ENCODE assay signal across 31 cellular contexts in the genomic region with DNA sequence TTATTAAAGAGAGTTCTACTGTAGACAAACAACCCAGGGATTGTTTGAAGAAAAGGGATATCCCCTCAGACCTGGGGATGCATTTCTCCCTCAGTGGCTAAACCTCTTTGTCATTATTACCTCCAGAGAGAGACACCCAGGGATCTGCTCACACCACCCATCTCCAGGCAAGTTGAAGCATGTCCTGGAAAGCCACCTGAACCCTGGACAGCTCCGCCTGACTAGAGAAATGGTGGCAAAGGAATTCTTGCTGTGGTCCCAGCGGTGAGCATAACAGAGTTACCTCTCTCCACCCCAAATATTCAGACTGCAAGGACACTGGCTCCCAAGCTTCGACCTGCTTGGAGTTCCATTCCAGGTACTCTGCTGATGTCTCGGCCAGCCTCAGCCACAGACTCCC.
"Had no signal": no experiment of that assay in that cellular context is flagged by ENCODE, and none has a peak within 500 bp of the region (broad histone marks: within the 10 kb centered on the region; RNA-seq: fewer than 3 reads in every experiment).

No MANE protein-coding gene starts in this region.

- H3K4me1 ChIP-seq: foreskin keratinocyte had no signal

- H3K27me3 ChIP-seq: adrenal gland, body of pancreas, esophagus muscularis mucosa, gastrocnemius medialis, heart left ventricle had no signal

- DNase-seq: activated CD4-positive, alpha-beta memory T cell treated with anti-CD3 and anti-CD28 coated beads for 36 hours; activated CD4-positive, alpha-beta T cell treated with anti-CD3 and anti-CD28 coated beads for 36 hours; activated CD4-positive, alpha-beta T cell treated with anti-CD3 and anti-CD28 coated beads, Interleukin-2, amount 10 ng/mL, durations not matched to agents 24 days and 14 days; activated CD4-positive, CD25-positive, alpha-beta regulatory T cell; activated CD4-positive, CD25-positive, alpha-beta regulatory T cell treated with anti-CD3 and anti-CD28 coated beads, Interleukin-2, amount 50 U/mL, for 72 hours; activated CD8-positive, alpha-beta memory T cell treated with anti-CD3 and anti-CD28 coated beads, Interleukin-2, amount 10 ng/mL, durations not matched to agents 7 days and 5 days; activated CD8-positive, alpha-beta memory T cell treated with anti-CD3 and anti-CD28 coated beads, Interleukin-2, amount 50 U/mL, for 4 hours; activated CD8-positive, alpha-beta T cell treated with anti-CD3 and anti-CD28 coated beads, Interleukin-2, amount 10 ng/mL, durations not matched to agents 7 days and 5 days; activated effector memory CD4-positive, alpha-beta T cell treated with anti-CD3 and anti-CD28 coated beads, Interleukin-2, amount 50 U/mL, for 16 hours; activated naive CD4-positive, alpha-beta T cell treated with anti-CD3 and anti-CD28 coated beads for 36 hours; activated naive CD8-positive, alpha-beta T cell treated with anti-CD3 and anti-CD28 coated beads for 36 hours; activated naive CD8-positive, alpha-beta T cell treated with anti-CD3 and anti-CD28 coated beads, Interleukin-2, amount 50 U/mL, for 24 hours; activated T-cell treated with anti-CD3 and anti-CD28 coated beads, Interleukin-2, amount 50 U/mL, for 1 hour; activated T-cell treated with anti-CD3 and anti-CD28 coated beads, Interleukin-2, amount 50 U/mL, for 48 hours; adrenal gland; amygdala; aorta; body of pancreas; cortex of kidney; dermis blood vessel endothelial cell; effector CD4-positive, alpha-beta T cell; effector memory CD8-positive, alpha-beta T cell; erythroblast; foreskin keratinocyte; gastrocnemius medialis; glutamatergic neuron; heart left ventricle; T1000; WERI-Rb-1 had no signal

- ATAC-seq: activated CD4-positive, alpha-beta T cell treated with anti-CD3 and anti-CD28 coated beads for 36 hours; activated CD8-positive, alpha-beta memory T cell treated with anti-CD3 and anti-CD28 coated beads, Interleukin-2, amount 10 ng/mL, durations not matched to agents 7 days and 5 days; activated CD8-positive, alpha-beta T cell treated with anti-CD3 and anti-CD28 coated beads, Interleukin-2, amount 10 ng/mL, durations not matched to agents 7 days and 5 days; activated naive CD8-positive, alpha-beta T cell treated with anti-CD3 and anti-CD28 coated beads, Interleukin-2, amount 50 U/mL, for 24 hours; body of pancreas; effector memory CD8-positive, alpha-beta T cell; foreskin keratinocyte; gastrocnemius medialis; heart left ventricle had no signal

- H3K27ac ChIP-seq: body of pancreas, esophagus muscularis mucosa, foreskin keratinocyte, gastrocnemius medialis, heart left ventricle, WERI-Rb-1 had no signal

- H3K36me3 ChIP-seq: adrenal gland, esophagus muscularis mucosa, gastrocnemius medialis, heart left ventricle, WERI-Rb-1 had no signal

- H3K9me3 ChIP-seq: adrenal gland, body of pancreas, esophagus muscularis mucosa, gastrocnemius medialis, heart left ventricle had no signal

- FAIRE-seq: colon had no signal

- H3K4me3 ChIP-seq: adrenal gland, body of pancreas, esophagus muscularis mucosa, gastrocnemius medialis, heart left ventricle had no signal
